Comparison of ENCODE assay signal across 8 cellular contexts in genomic region chr3:173584834-173585831, GRCh38.
DNase-seq lines count a peak whose midpoint lies in the region; ATAC-seq and TF ChIP-seq lines count a peak whose summit lies in the region.

No MANE protein-coding gene starts in this region.

- no peak for ATAC-seq in GM18511 (IDR thresholded peaks at IDR 0.05; ENCODE audit: unreplicated experiment)
- ATAC-seq in HG02588 (IDR thresholded peaks at IDR 0.05; ENCODE audit: unreplicated experiment) = no peak

- intact Hi-C loops in CD4-positive, alpha-beta memory T cell (cut with micrococcal nuclease) = no loop called here

- POLR2A ChIA-PET in CD4-positive, alpha-beta memory T cell (lab: Charles Lee; ENCODE audit: partially characterized antibody) = no interaction called here

- in situ Hi-C loops in ACHN (cut with HindIII; ENCODE audit: low pct_ligation_motif_present, low pct_unique_long_range_greater_than_20kb, low sequenced_read_pairs) = no loop called here

- CTCF ChIA-PET in CD4-positive, alpha-beta memory T cell (lab: Charles Lee; ENCODE audit: partially characterized antibody) = no interaction called here

- peaks cover 21% of the 10 kb centered on the region for H3K4me1 Mint-ChIP-seq in chondrocyte (ENCODE audit: low read depth)
- peaks cover 0 to 12% (median 3%) of the 10 kb centered on the region in 4 donors for H3K4me1 Mint-ChIP-seq in CD4-positive, alpha-beta memory T cell

- no peaks in the 10 kb centered on the region for H3K27me3 ChIP-seq in kidney epithelial cell (ENCODE audit: control insufficient read depth, insufficient read depth, low read length)
- H3K27me3 ChIP-seq in CD4-positive, alpha-beta memory T cell (ENCODE audit: insufficient read depth, low read length) = no peaks in the 10 kb centered on the region

- H3K4me3 ChIP-seq in kidney epithelial cell (ENCODE audit: low read depth, low read length) = peak overlapping the region; percentile 44
- no peak overlapping the region for H3K4me3 ChIP-seq in CD4-positive, alpha-beta memory T cell (ENCODE audit: low read length in 2 of 2)

- no peaks in the 10 kb centered on the region for H3K36me3 Mint-ChIP-seq in chondrocyte (ENCODE audit: low read depth)
- H3K36me3 Mint-ChIP-seq in CD4-positive, alpha-beta memory T cell = no peaks in the 10 kb centered on the region

- TF ChIP-seq CTCF in chondrocyte (IDR thresholded peaks at IDR 0.05) (no peak), kidney epithelial cell (IDR thresholded peaks at IDR 0.05; ENCODE audit: insufficient read depth, low read length, poor library complexity, severe bottlenecking) (no peak)

- no peak overlapping the region for H3K27ac ChIP-seq in CD4-positive, alpha-beta memory T cell (ENCODE audit: low read depth, low read length)

- H3K27ac Mint-ChIP-seq in chondrocyte (ENCODE audit: unreplicated experiment) = no peak overlapping the region
- H3K27ac Mint-ChIP-seq in CD4-positive, alpha-beta memory T cell = no peak overlapping the region

- H3K27me3 Mint-ChIP-seq in chondrocyte (ENCODE audit: low read depth) = peaks cover 31% of the 10 kb centered on the region
- peaks cover 13% of the 10 kb centered on the region in 2 donors for H3K27me3 Mint-ChIP-seq in CD4-positive, alpha-beta memory T cell

- peak overlapping the region; percentile 64 for H3K4me3 Mint-ChIP-seq in chondrocyte (ENCODE audit: unreplicated experiment)
- peak overlapping the region in 1 of 8 donors; percentile 62 for H3K4me3 Mint-ChIP-seq in CD4-positive, alpha-beta memory T cell

- no peaks in the 10 kb centered on the region for H3K9me3 Mint-ChIP-seq in chondrocyte (ENCODE audit: low read depth)
- peaks cover 0 to 8% (median 0%) of the 10 kb centered on the region in 8 donors for H3K9me3 Mint-ChIP-seq in CD4-positive, alpha-beta memory T cell

- no peaks in the 10 kb centered on the region for H3K9me3 ChIP-seq in CD4-positive, alpha-beta memory T cell (ENCODE audit: control insufficient read depth in 1 of 2, low read length in 2 of 2)

- H3K4me1 ChIP-seq in CD4-positive, alpha-beta memory T cell (ENCODE audit: insufficient read depth, low read length) = no peaks in the 10 kb centered on the region

- peak; percentile 75 for DNase-seq in ACHN
- DNase-seq in NCI-H1105 (lab: John Stamatoyannopoulos, UW) = peak; percentile 56
- no peak for DNase-seq in chondrocyte (ENCODE audit: low spot score)
- no peak for DNase-seq in kidney epithelial cell (ENCODE audit: low read depth)
- DNase-seq in stromal cell of bone marrow (ENCODE audit: low read depth) = peak; percentile 22
- DNase-seq in CD4-positive, alpha-beta memory T cell = no peak

- no peaks in the 10 kb centered on the region for H3K36me3 ChIP-seq in kidney epithelial cell (ENCODE audit: control insufficient read depth, insufficient read depth, low read length)
- H3K36me3 ChIP-seq in CD4-positive, alpha-beta memory T cell (ENCODE audit: insufficient read depth, low read length) = no peaks in the 10 kb centered on the region

Comparison
In these comparisons a context has a peak if more than half of its experiments do, and no peak if none do; other contexts are left out.
1. DNase-seq: peak in ACHN (single experiment), NCI-H1105 (single experiment) and stromal cell of bone marrow (single experiment); none in chondrocyte (single experiment), kidney epithelial cell (single experiment) and CD4-positive, alpha-beta memory T cell (0 of 5).